1 cellular context compared by ENCODE assay signal in genomic region chr17:63500548-63501390, GRCh38.
TF ChIP-seq lines count a peak whose summit lies in the region.

No MANE protein-coding gene starts in this region.

TF ChIP-seq in IMR-90, 13 proteins besides CTCF, POLR2A, EP300 and RAD21:
- TF ChIP-seq SMC3 (IDR thresholded peaks at IDR 0.05; ENCODE audit: low read depth, low read length) (no peak), MAFK (IDR thresholded peaks at IDR 0.05; ENCODE audit: low read depth, low read length) (no peak), FOS (IDR thresholded peaks at IDR 0.05; ENCODE audit: low read depth, low read length) (no peak), NFE2L2 (IDR thresholded peaks at IDR 0.05; ENCODE audit: low read depth, low read length) (no peak), CEBPB (IDR thresholded peaks at IDR 0.05; ENCODE audit: low read depth, low read length) (no peak), CHD1 (IDR thresholded peaks at IDR 0.05; ENCODE audit: low read depth, low read length) (no peak), RCOR1 (IDR thresholded peaks at IDR 0.05; ENCODE audit: insufficient replicate concordance, low read length) (no peak), MXI1 (IDR thresholded peaks at IDR 0.05; ENCODE audit: borderline replicate concordance, low read depth, low read length) (no peak), ELK1 (IDR thresholded peaks at IDR 0.05; ENCODE audit: borderline replicate concordance, low read depth, low read length) (no peak), RFX5 (IDR thresholded peaks at IDR 0.05; ENCODE audit: low read depth, low read length) (no peak), BHLHE40 (IDR thresholded peaks at IDR 0.05; ENCODE audit: low read depth, low read length) (no peak), MAZ (IDR thresholded peaks at IDR 0.05; ENCODE audit: borderline replicate concordance, low read depth, low read length) (no peak)
TF ChIP-seq in IMR-90: peak in this region for 0.
